Comparison of ENCODE assay signal across 18 cellular contexts in the genomic region with DNA sequence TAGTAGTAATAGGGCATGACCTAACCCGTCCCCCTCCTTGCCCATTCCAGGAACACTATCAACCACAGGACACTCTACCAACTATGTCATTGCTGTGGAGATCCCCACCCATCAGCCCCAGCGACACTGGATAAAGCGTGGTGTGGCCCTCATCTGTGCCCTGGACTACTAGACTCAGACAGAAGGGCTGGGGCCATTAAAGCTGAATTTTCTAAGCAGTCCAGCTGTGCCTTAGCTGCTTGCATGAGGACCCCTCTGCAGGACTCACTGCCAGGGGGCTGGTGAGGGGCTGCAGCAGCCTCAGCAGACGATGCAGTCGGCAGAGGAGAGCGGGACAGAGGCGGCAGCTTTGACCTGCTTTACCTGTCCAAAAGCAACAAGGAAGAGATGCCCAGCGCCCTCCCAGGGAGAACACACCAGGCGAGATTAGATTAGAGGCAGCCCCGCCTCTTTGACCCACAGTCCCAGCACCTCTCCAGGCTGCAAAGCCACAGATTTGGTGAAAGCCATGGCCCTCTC. TPM values are rescaled to one million over a fixed set of nuclear protein-coding genes. Genes with fewer than 3 reads are reported as not detected.
DNase-seq lines count a peak whose midpoint lies in the region; ATAC-seq and TF ChIP-seq lines count a peak whose summit lies in the region.
"Had no signal": no experiment of that assay in that cellular context is flagged by ENCODE, and none has a peak within 500 bp of the region (broad histone marks: within the 10 kb centered on the region; RNA-seq: fewer than 3 reads in every experiment).

No MANE protein-coding gene starts in this region.

- POLR2A ChIA-PET in activated CD8-positive, alpha-beta T cell treated with anti-CD3 and anti-CD28 coated beads for 36 hours (lab: Charles Lee): interaction anchor here (0.6 to 1.4 kb wide), 3 partner anchors 12 to 41 kb away, joined by 3 read pairs; no protein-coding TSS in a partner anchor
- POLR2A ChIA-PET in activated CD8-positive, alpha-beta T cell treated with anti-CD3 and anti-CD28 coated beads, Interleukin-2, amount 10 ng/mL, durations not matched to agents 7 days and 5 days (lab: Charles Lee): no interaction called here

- H3K27me3 Mint-ChIP-seq in activated CD8-positive, alpha-beta T cell treated with anti-CD3 and anti-CD28 coated beads for 36 hours: no peaks in the 10 kb centered on the region
- no peaks in the 10 kb centered on the region for H3K27me3 Mint-ChIP-seq in activated CD8-positive, alpha-beta T cell treated with anti-CD3 and anti-CD28 coated beads, Interleukin-2, amount 10 ng/mL, durations not matched to agents 7 days and 5 days (ENCODE audit: low read depth)
- no peaks in the 10 kb centered on the region for H3K27me3 Mint-ChIP-seq in mesothelial cell of epicardium (ENCODE audit: low read depth)
- H3K27me3 Mint-ChIP-seq: activated CD4-positive, alpha-beta T cell treated with anti-CD3 and anti-CD28 coated beads for 36 hours; activated CD8-positive, alpha-beta memory T cell treated with anti-CD3 and anti-CD28 coated beads, Interleukin-2, amount 10 ng/mL, durations not matched to agents 7 days and 5 days had no signal

- no peak for DNase-seq in activated CD8-positive, alpha-beta T cell treated with anti-CD3 and anti-CD28 coated beads for 36 hours
- DNase-seq in activated CD8-positive, alpha-beta T cell treated with anti-CD3 and anti-CD28 coated beads, Interleukin-2, amount 10 ng/mL, durations not matched to agents 7 days and 5 days: no peak
- DNase-seq in WERI-Rb-1 (no peak), left colon (no peak), spleen (peak; percentile 64), SIG-M5 (lab: John Stamatoyannopoulos, UW) (no peak), mesothelial cell of epicardium (ENCODE audit: low spot score in 2 of 2, unreplicated experiment in 2 of 2) (no peak), pons (ENCODE audit: low spot score) (no peak)
- DNase-seq: activated CD4-positive, alpha-beta T cell treated with anti-CD3 and anti-CD28 coated beads for 36 hours; activated CD8-positive, alpha-beta memory T cell treated with anti-CD3 and anti-CD28 coated beads, Interleukin-2, amount 10 ng/mL, durations not matched to agents 7 days and 5 days; COR-L47; H9; mammary epithelial cell; NCI-H2029 treated with DMSO at 0.1 percent for 48 hours; NCI-H510A had no signal

- H3K4me1 Mint-ChIP-seq in activated CD8-positive, alpha-beta T cell treated with anti-CD3 and anti-CD28 coated beads for 36 hours (ENCODE audit: low read depth): no peaks in the 10 kb centered on the region
- H3K4me1 Mint-ChIP-seq in activated CD8-positive, alpha-beta T cell treated with anti-CD3 and anti-CD28 coated beads, Interleukin-2, amount 10 ng/mL, durations not matched to agents 7 days and 5 days (ENCODE audit: low read depth): peaks cover 2% of the 10 kb centered on the region
- no peaks in the 10 kb centered on the region for H3K4me1 Mint-ChIP-seq in mesothelial cell of epicardium
- H3K4me1 Mint-ChIP-seq: activated CD4-positive, alpha-beta T cell treated with anti-CD3 and anti-CD28 coated beads for 36 hours; activated CD8-positive, alpha-beta memory T cell treated with anti-CD3 and anti-CD28 coated beads, Interleukin-2, amount 10 ng/mL, durations not matched to agents 7 days and 5 days; H9 had no signal

- H3K9me3 ChIP-seq in WERI-Rb-1 (ENCODE audit: severe bottlenecking) (no peaks in the 10 kb centered on the region), spleen (no peaks in the 10 kb centered on the region)
- H3K9me3 ChIP-seq: breast epithelium had no signal

- H3K36me3 ChIP-seq in WERI-Rb-1 (peaks cover 53% of the 10 kb centered on the region), spleen (peaks cover 0 to 95% (median 52%) of the 10 kb centered on the region in 6 donors)

- no peak for TF ChIP-seq POLR2A in spleen (IDR thresholded peaks at IDR 0.05)

- peak overlapping the region; percentile 20 for H3K27ac Mint-ChIP-seq in activated CD8-positive, alpha-beta T cell treated with anti-CD3 and anti-CD28 coated beads for 36 hours
- H3K27ac Mint-ChIP-seq in activated CD8-positive, alpha-beta T cell treated with anti-CD3 and anti-CD28 coated beads, Interleukin-2, amount 10 ng/mL, durations not matched to agents 7 days and 5 days: no peak overlapping the region
- no peak overlapping the region for H3K27ac Mint-ChIP-seq in mesothelial cell of epicardium
- H3K27ac Mint-ChIP-seq: activated CD8-positive, alpha-beta memory T cell treated with anti-CD3 and anti-CD28 coated beads, Interleukin-2, amount 10 ng/mL, durations not matched to agents 7 days and 5 days had no signal

- WGBS in spleen, 5 donors: 92 to 96% (median 93%) methylated on average over 6 to 10 of the region's 10 CpGs

- peaks cover 20% of the 10 kb centered on the region for H3K36me3 Mint-ChIP-seq in activated CD8-positive, alpha-beta T cell treated with anti-CD3 and anti-CD28 coated beads for 36 hours (ENCODE audit: low read depth)
- H3K36me3 Mint-ChIP-seq in activated CD8-positive, alpha-beta T cell treated with anti-CD3 and anti-CD28 coated beads, Interleukin-2, amount 10 ng/mL, durations not matched to agents 7 days and 5 days (ENCODE audit: low read depth): peaks cover 38% of the 10 kb centered on the region
- H3K36me3 Mint-ChIP-seq in mesothelial cell of epicardium: peaks cover 20% of the 10 kb centered on the region

- H3K4me3 Mint-ChIP-seq in activated CD8-positive, alpha-beta T cell treated with anti-CD3 and anti-CD28 coated beads for 36 hours: no peak overlapping the region
- no peak overlapping the region for H3K4me3 Mint-ChIP-seq in activated CD8-positive, alpha-beta T cell treated with anti-CD3 and anti-CD28 coated beads, Interleukin-2, amount 10 ng/mL, durations not matched to agents 7 days and 5 days
- H3K4me3 Mint-ChIP-seq in mesothelial cell of epicardium: no peak overlapping the region
- H3K4me3 Mint-ChIP-seq: activated CD4-positive, alpha-beta T cell treated with anti-CD3 and anti-CD28 coated beads for 36 hours; activated CD8-positive, alpha-beta memory T cell treated with anti-CD3 and anti-CD28 coated beads, Interleukin-2, amount 10 ng/mL, durations not matched to agents 7 days and 5 days; H9 had no signal

- H3K27ac ChIP-seq in WERI-Rb-1 (peak overlapping the region; percentile 69), spleen (no peak overlapping the region)
- H3K27ac ChIP-seq: breast epithelium, hepatocyte, parathyroid adenoma had no signal

- H3K4me1 ChIP-seq in spleen: peaks cover 0 to 11% (median 0%) of the 10 kb centered on the region in 6 donors
- H3K4me1 ChIP-seq: breast epithelium, parathyroid adenoma had no signal

- H3K27me3 ChIP-seq in WERI-Rb-1 (ENCODE audit: insufficient read depth, low read depth, severe bottlenecking) (no peaks in the 10 kb centered on the region), spleen (replicated peaks in 1 of 7) (no peaks in the 10 kb centered on the region)
- H3K27me3 ChIP-seq: breast epithelium, hepatocyte had no signal

- no peaks in the 10 kb centered on the region for H3K9me3 Mint-ChIP-seq in activated CD8-positive, alpha-beta T cell treated with anti-CD3 and anti-CD28 coated beads for 36 hours
- H3K9me3 Mint-ChIP-seq in activated CD8-positive, alpha-beta T cell treated with anti-CD3 and anti-CD28 coated beads, Interleukin-2, amount 10 ng/mL, durations not matched to agents 7 days and 5 days (ENCODE audit: insufficient read depth): no peaks in the 10 kb centered on the region
- no peaks in the 10 kb centered on the region for H3K9me3 Mint-ChIP-seq in mesothelial cell of epicardium
- H3K9me3 Mint-ChIP-seq: H9 had no signal

- H3K4me3 ChIP-seq in WERI-Rb-1 (ENCODE audit: low read depth, low read length) (no peak overlapping the region), spleen (no peak overlapping the region)
- H3K4me3 ChIP-seq: breast epithelium, hepatocyte had no signal

- intact Hi-C loops in activated CD8-positive, alpha-beta T cell treated with anti-CD3 and anti-CD28 coated beads for 36 hours (cut with micrococcal nuclease): no loop called here
- intact Hi-C loops in left colon (cut with DNase I, micrococcal nuclease): no loop called here
- intact Hi-C loops in spleen (cut with DNase I; ENCODE audit: low total_unique reads): no loop called here

- no peak for TF ChIP-seq CTCF in activated CD8-positive, alpha-beta T cell treated with anti-CD3 and anti-CD28 coated beads for 36 hours (IDR thresholded peaks at IDR 0.05)
- TF ChIP-seq CTCF in WERI-Rb-1 (IDR thresholded peaks at IDR 0.05; ENCODE audit: low read depth, low read length) (no peak), spleen (IDR thresholded peaks at IDR 0.05 in 8 of 11, conservative IDR thresholded peaks at IDR 0.05 in 3 of 11) (no peak), mesothelial cell of epicardium (IDR thresholded peaks at IDR 0.05; ENCODE audit: unreplicated experiment) (no peak)

- CTCF ChIA-PET in activated CD8-positive, alpha-beta T cell treated with anti-CD3 and anti-CD28 coated beads for 36 hours (lab: Charles Lee): interaction anchor here (0.6 to 0.9 kb wide), 2 partner anchors 12 to 61 kb away, joined by 3 read pairs; no protein-coding TSS in a partner anchor
- CTCF ChIA-PET in activated CD8-positive, alpha-beta T cell treated with anti-CD3 and anti-CD28 coated beads, Interleukin-2, amount 10 ng/mL, durations not matched to agents 7 days and 5 days (lab: Charles Lee): interaction anchor here (1.8 kb wide), 1 partner anchor 12 kb away, joined by 7 read pairs; no protein-coding TSS in a partner anchor

- ATAC-seq in activated CD8-positive, alpha-beta T cell treated with anti-CD3 and anti-CD28 coated beads for 36 hours: no peak
- no peak for ATAC-seq in activated CD8-positive, alpha-beta T cell treated with anti-CD3 and anti-CD28 coated beads, Interleukin-2, amount 10 ng/mL, durations not matched to agents 7 days and 5 days
- ATAC-seq in left colon: peak; percentile 31
- ATAC-seq: activated CD4-positive, alpha-beta T cell treated with anti-CD3 and anti-CD28 coated beads for 36 hours; activated CD8-positive, alpha-beta memory T cell treated with anti-CD3 and anti-CD28 coated beads, Interleukin-2, amount 10 ng/mL, durations not matched to agents 7 days and 5 days had no signal

RNA-seq across cellular contexts. Expression of a gene that starts 9.5 kb away (rescaled TPM):
- total RNA-seq in activated CD8-positive, alpha-beta T cell treated with anti-CD3 and anti-CD28 coated beads for 36 hours: 100 to 1,000 TPM in 1 of 2 experiments, 10 to 100 TPM in 1; 98.1 to 101 TPM
- total RNA-seq in activated CD8-positive, alpha-beta T cell treated with anti-CD3 and anti-CD28 coated beads, Interleukin-2, amount 10 ng/mL, durations not matched to agents 7 days and 5 days: 100 to 1,000 TPM in 1 of 2 experiments, 10 to 100 TPM in 1; 95.6 to 105 TPM
- total RNA-seq in left colon (10 to 100 TPM; 73.1 to 73.2 TPM), spleen (10 to 100 TPM; 68.1 to 82.8 (median 72.8) TPM), mesothelial cell of epicardium (96.2 to 106 TPM (median 104 TPM) in 3 replicates)
- polyA plus RNA-seq in spleen: 10 to 100 TPM; 44.4 to 73.7 (median 72.8) TPM

RNA-seq across cellular contexts. Expression of a gene that starts 10.1 kb away (rescaled TPM):
- 10 to 100 TPM; 18.4 to 20.6 TPM for total RNA-seq in activated CD8-positive, alpha-beta T cell treated with anti-CD3 and anti-CD28 coated beads for 36 hours
- total RNA-seq in activated CD8-positive, alpha-beta T cell treated with anti-CD3 and anti-CD28 coated beads, Interleukin-2, amount 10 ng/mL, durations not matched to agents 7 days and 5 days: 10 to 100 TPM; 14.6 to 16.2 TPM
- total RNA-seq in left colon: 10 to 100 TPM; 15.6 to 21.6 TPM
- total RNA-seq in spleen: 10 to 100 TPM in 1 of 7 donors, 1 to 10 TPM in 6; 4.4 to 14.2 (median 8.6) TPM
- polyA plus RNA-seq in spleen: 1 to 10 TPM; 4.6 to 7.3 (median 4.8) TPM
- total RNA-seq in mesothelial cell of epicardium: 4.1 to 6.6 TPM (median 5.3 TPM) in 3 replicates

RNA-seq across cellular contexts. Expression of a gene that starts 44.6 kb away (rescaled TPM):
- total RNA-seq in activated CD8-positive, alpha-beta T cell treated with anti-CD3 and anti-CD28 coated beads for 36 hours: not detected
- total RNA-seq in activated CD8-positive, alpha-beta T cell treated with anti-CD3 and anti-CD28 coated beads, Interleukin-2, amount 10 ng/mL, durations not matched to agents 7 days and 5 days: under 1 TPM; 0.13 to 0.21 TPM
- total RNA-seq in left colon (1 to 10 TPM; 5.1 to 5.5 TPM), spleen (10 to 100 TPM in 5 of 7 donors, 1 to 10 TPM in 2; 7.9 to 20.2 (median 10.8) TPM), mesothelial cell of epicardium (0.35 to 0.80 TPM (median 0.66 TPM) in 3 replicates)
- 1 to 10 TPM; 1.0 to 7.8 (median 3.5) TPM for polyA plus RNA-seq in spleen
- total RNA-seq: activated CD4-positive, alpha-beta T cell treated with anti-CD3 and anti-CD28 coated beads for 36 hours had no signal

RNA-seq across cellular contexts. Expression of a gene that starts 53.5 kb away (rescaled TPM):
- total RNA-seq in activated CD8-positive, alpha-beta T cell treated with anti-CD3 and anti-CD28 coated beads for 36 hours: 1 to 10 TPM; 4.8 to 5.9 TPM
- total RNA-seq in activated CD8-positive, alpha-beta T cell treated with anti-CD3 and anti-CD28 coated beads, Interleukin-2, amount 10 ng/mL, durations not matched to agents 7 days and 5 days: 1 to 10 TPM in 1 of 2 experiments, under 1 TPM in 1; 0.84 to 2.1 TPM
- total RNA-seq in left colon (1 to 10 TPM in 1 of 2 donors, under 1 TPM in 1; 0.64 to 4.6 TPM), spleen (1 to 10 TPM in 6 of 7 donors, under 1 TPM in 1; 0.74 to 2.2 (median 1.6) TPM), mesothelial cell of epicardium (4.0 to 5.2 TPM (median 4.6 TPM) in 3 replicates)
- 1 to 10 TPM; 2.2 to 5.8 (median 4.4) TPM for polyA plus RNA-seq in spleen

RNA-seq across cellular contexts. Expression of a gene that starts 55.1 kb away (rescaled TPM):
- total RNA-seq in activated CD8-positive, alpha-beta T cell treated with anti-CD3 and anti-CD28 coated beads for 36 hours: 10 to 100 TPM; 57.1 to 57.4 TPM
- 10 to 100 TPM; 77.2 to 82.6 TPM for total RNA-seq in activated CD8-positive, alpha-beta T cell treated with anti-CD3 and anti-CD28 coated beads, Interleukin-2, amount 10 ng/mL, durations not matched to agents 7 days and 5 days
- 10 to 100 TPM; 57.3 to 58.1 TPM for total RNA-seq in left colon
- total RNA-seq in spleen: 10 to 100 TPM; 72.5 to 92.7 (median 86.2) TPM
- 10 to 100 TPM; 18.9 to 45.1 (median 41.7) TPM for polyA plus RNA-seq in spleen
- 235 to 242 TPM (median 240 TPM) in 3 replicates for total RNA-seq in mesothelial cell of epicardium
